Comparison of ENCODE assay signal across 13 cellular contexts in the genomic region with DNA sequence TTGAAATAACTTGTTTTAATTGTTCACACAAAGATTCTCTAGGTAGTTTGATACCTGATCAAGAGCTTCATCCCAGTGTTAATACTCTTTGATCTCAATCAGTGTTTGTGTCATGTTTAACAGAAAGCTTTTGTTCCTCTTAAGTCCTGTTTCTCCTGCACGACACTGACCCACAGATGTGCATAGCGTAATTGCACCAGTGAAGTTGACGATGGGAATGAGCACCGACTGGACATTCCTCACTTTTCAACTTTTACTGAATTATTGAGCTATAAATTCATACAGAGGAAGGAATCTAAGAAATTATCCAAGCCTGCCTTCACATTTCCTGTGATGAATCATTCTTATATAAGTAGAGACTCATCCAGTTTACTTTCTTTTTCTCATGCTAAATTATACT.
"Had no signal": no experiment of that assay in that cellular context is flagged by ENCODE, and none has a peak within 500 bp of the region (broad histone marks: within the 10 kb centered on the region; RNA-seq: fewer than 3 reads in every experiment).

No MANE protein-coding gene starts in this region.

- H3K9ac ChIP-seq: neural progenitor cell had no signal

- H3K27me3 ChIP-seq: neural progenitor cell, ovary, upper lobe of left lung had no signal

- H3K9me3 Mint-ChIP-seq: activated T-helper 1 cell treated with anti-CD3 and anti-CD28 coated beads, Interleukin-12 subunit alpha, Interleukin-12 subunit beta, Interleukin-2, Interleukin-4 antibody, amounts not matched to agents 30 ng/mL and 10 ng/mL and 1 ng/mL, durations not matched to agents 14 hours and 24 hours and 36 hours; endodermal cell; neural progenitor cell had no signal

- H3K4me1 ChIP-seq: neural progenitor cell, upper lobe of left lung had no signal

- DNase-seq: activated CD4-positive, alpha-beta T cell treated with anti-CD3 and anti-CD28 coated beads, Interleukin-2, amount 50 U/mL, for 1 hour; activated naive CD4-positive, alpha-beta T cell; aorta; dorsolateral prefrontal cortex; endodermal cell; islet precursor cell; naive B cell; ovary; stimulated activated CD4-positive, alpha-beta T cell treated with anti-CD3 and anti-CD28 coated beads, Interleukin-1b, Interleukin-23, amount 100 ng/mL, for 48 hours; stimulated activated naive CD8-positive, alpha-beta T cell treated with anti-CD3 and anti-CD28 coated beads, Interleukin-15, amount 100 ng/mL, for 72 hours; upper lobe of left lung had no signal

- H3K36me3 Mint-ChIP-seq: naive B cell, neural progenitor cell had no signal

- H3K27ac Mint-ChIP-seq: activated T-helper 1 cell treated with anti-CD3 and anti-CD28 coated beads, Interleukin-12 subunit alpha, Interleukin-12 subunit beta, Interleukin-2, Interleukin-4 antibody, amounts not matched to agents 30 ng/mL and 10 ng/mL and 1 ng/mL, durations not matched to agents 14 hours and 24 hours and 36 hours; endodermal cell; naive B cell; neural progenitor cell; stimulated activated naive CD8-positive, alpha-beta T cell treated with anti-CD3 and anti-CD28 coated beads, Interleukin-15, amount 100 ng/mL, for 72 hours had no signal

- H3K36me3 ChIP-seq: neural progenitor cell, ovary, upper lobe of left lung had no signal

- H3K4me3 Mint-ChIP-seq: activated T-helper 1 cell treated with anti-CD3 and anti-CD28 coated beads, Interleukin-12 subunit alpha, Interleukin-12 subunit beta, Interleukin-2, Interleukin-4 antibody, amounts not matched to agents 30 ng/mL and 10 ng/mL and 1 ng/mL, durations not matched to agents 14 hours and 24 hours and 36 hours; endodermal cell; naive B cell; neural progenitor cell; stimulated activated naive CD8-positive, alpha-beta T cell treated with anti-CD3 and anti-CD28 coated beads, Interleukin-15, amount 100 ng/mL, for 72 hours had no signal

- H3K4me1 Mint-ChIP-seq: endodermal cell; naive B cell; stimulated activated naive CD8-positive, alpha-beta T cell treated with anti-CD3 and anti-CD28 coated beads, Interleukin-15, amount 100 ng/mL, for 72 hours had no signal

- H3K27me3 Mint-ChIP-seq: stimulated activated naive CD8-positive, alpha-beta T cell treated with anti-CD3 and anti-CD28 coated beads, Interleukin-15, amount 100 ng/mL, for 72 hours had no signal

- H3K9me3 ChIP-seq: ovary, upper lobe of left lung had no signal

- H3K4me3 ChIP-seq: dorsolateral prefrontal cortex, neural progenitor cell, ovary, upper lobe of left lung had no signal
